In genomic region chr11:9613830-9614762, GRCh38 we compare ENCODE assay signal across 8 cellular contexts. TPM values are rescaled to one million over a fixed set of nuclear protein-coding genes. Genes with fewer than 3 reads are reported as not detected.
DNase-seq lines count a peak whose midpoint lies in the region; ATAC-seq and TF ChIP-seq lines count a peak whose summit lies in the region.

No MANE protein-coding gene starts in this region.

- TF ChIP-seq CTCF in Peyer's patch (IDR thresholded peaks at IDR 0.05) = peak; percentile 58 to 94 (median 88)
- TF ChIP-seq CTCF in fibroblast of lung (conservative IDR thresholded peaks at IDR 0.05 in 1 of 2, IDR thresholded peaks at IDR 0.05 in 1 of 2; ENCODE audit: low read depth in 1 of 2, low read length in 2 of 2) = peak; percentile 59 to 70

- H3K4me2 ChIP-seq in fibroblast of lung (ENCODE audit: extremely low read depth, insufficient read depth, low read length) = peak overlapping the region; percentile 90

- H3K36me3 Mint-ChIP-seq in naive thymus-derived CD8-positive, alpha-beta T cell = no peaks in the 10 kb centered on the region
- peaks cover 9 to 28% of the 10 kb centered on the region in 2 donors for H3K36me3 Mint-ChIP-seq in stimulated activated naive B cell treated with anti-CD40 and anti-IgM and Interleukin-4, amounts not matched to agents 10 μg/mL and 1 μg/mL and 100 μg/mL, for 72 hours

- DNase-seq in DMS 273 treated with DMSO at 0.1 percent for 48 hours (lab: John Stamatoyannopoulos, UW) (peak; percentile 40), HS-27A (ENCODE audit: low read depth) (peak; percentile 81), Peyer's patch (peak; percentile 89 to 95 (median 93)), fibroblast of lung (ENCODE audit: low read depth in 2 of 2) (peak; percentile 73 to 79)
- DNase-seq in activated T-helper 1 cell treated with anti-CD3 and anti-CD28 coated beads, Interleukin-2, amount 50 U/mL, for 16 hours (ENCODE audit: low read depth in 1 of 2, low spot score in 1 of 2) = peak; percentile 74 to 88
- peak; percentile 79 to 91 (median 84) for DNase-seq in naive thymus-derived CD8-positive, alpha-beta T cell
- peak; percentile 99 for DNase-seq in stimulated activated naive B cell treated with anti-CD40 and anti-IgM and Interleukin-4, amounts not matched to agents 10 μg/mL and 1 μg/mL and 100 μg/mL, for 72 hours

- ATAC-seq in GM21360 (IDR thresholded peaks at IDR 0.05; ENCODE audit: unreplicated experiment) = peak; percentile 72
- peak; percentile 84 to 87 for ATAC-seq in naive thymus-derived CD8-positive, alpha-beta T cell
- ATAC-seq in stimulated activated naive B cell treated with anti-CD40 and anti-IgM and Interleukin-4, amounts not matched to agents 10 μg/mL and 1 μg/mL and 100 μg/mL, for 72 hours (replicated peaks) = peak; percentile 66 to 74

- no peaks in the 10 kb centered on the region for H4K20me1 ChIP-seq in fibroblast of lung (ENCODE audit: control insufficient read depth, extremely low read depth, insufficient read depth, low read length)

- peak overlapping the region; percentile 92 for H3K9ac ChIP-seq in fibroblast of lung (ENCODE audit: insufficient read depth, low read length)

- H3K4me3 ChIP-seq in Peyer's patch (peak overlapping the region; percentile 40 to 58 (median 50)), fibroblast of lung (replicated peaks in 1 of 4; ENCODE audit: control extremely low read depth in 1 of 4, insufficient read depth in 1 of 4, low read depth in 3 of 4, low read length in 4 of 4) (peak overlapping the region; percentile 31 to 61 (median 49))

- peak overlapping the region; percentile 92 to 99 (median 96) for H3K4me3 Mint-ChIP-seq in naive thymus-derived CD8-positive, alpha-beta T cell
- peak overlapping the region; percentile 84 to 86 for H3K4me3 Mint-ChIP-seq in stimulated activated naive B cell treated with anti-CD40 and anti-IgM and Interleukin-4, amounts not matched to agents 10 μg/mL and 1 μg/mL and 100 μg/mL, for 72 hours

- H3K27me3 Mint-ChIP-seq in naive thymus-derived CD8-positive, alpha-beta T cell = peaks cover 0 to 4% (median 0%) of the 10 kb centered on the region in 5 donors
- no peaks in the 10 kb centered on the region for H3K27me3 Mint-ChIP-seq in stimulated activated naive B cell treated with anti-CD40 and anti-IgM and Interleukin-4, amounts not matched to agents 10 μg/mL and 1 μg/mL and 100 μg/mL, for 72 hours

- POLR2A ChIA-PET in naive thymus-derived CD8-positive, alpha-beta T cell (lab: Charles Lee) = interaction anchor here (0.7 to 2.1 kb wide), 9 partner anchors 10 to 153 kb away, joined by 3 to 10 read pairs (median 4); partner anchors contain the start of genes WEE1 and ZNF143

- TF ChIP-seq POLR2A in Peyer's patch (IDR thresholded peaks at IDR 0.05) = peak; percentile 8 to 31

- H3K4me1 ChIP-seq in Peyer's patch = peaks cover 0 to 10% (median 2%) of the 10 kb centered on the region in 4 donors
- peaks cover 26% of the 10 kb centered on the region for H3K4me1 ChIP-seq in fibroblast of lung (ENCODE audit: control insufficient read depth, extremely low read depth, insufficient read depth, low read length)

- no peaks in the 10 kb centered on the region for H3K79me2 ChIP-seq in fibroblast of lung (ENCODE audit: control insufficient read depth, insufficient read depth, low read length)

- no peaks in the 10 kb centered on the region for H3K9me3 ChIP-seq in Peyer's patch
- H3K9me3 ChIP-seq in fibroblast of lung (ENCODE audit: control insufficient read depth, insufficient read depth, low read depth, low read length) = no peaks in the 10 kb centered on the region

- H3K27me3 ChIP-seq in Peyer's patch (no peaks in the 10 kb centered on the region), fibroblast of lung (ENCODE audit: control insufficient read depth, insufficient read depth, low read length) (no peaks in the 10 kb centered on the region)

- peak overlapping the region; percentile 90 to 99 (median 95) for H3K27ac Mint-ChIP-seq in naive thymus-derived CD8-positive, alpha-beta T cell
- H3K27ac Mint-ChIP-seq in stimulated activated naive B cell treated with anti-CD40 and anti-IgM and Interleukin-4, amounts not matched to agents 10 μg/mL and 1 μg/mL and 100 μg/mL, for 72 hours = peak overlapping the region; percentile 99

- peak overlapping the region; percentile 43 for H2AFZ ChIP-seq in fibroblast of lung (ENCODE audit: low read length)

- peak overlapping the region; percentile 92 to 93 (median 92) for H3K27ac ChIP-seq in Peyer's patch
- H3K27ac ChIP-seq in fibroblast of lung (ENCODE audit: insufficient read depth, low read length) = peak overlapping the region; percentile 100

- peaks cover 14 to 55% (median 20%) of the 10 kb centered on the region in 4 donors for H3K4me1 Mint-ChIP-seq in naive thymus-derived CD8-positive, alpha-beta T cell
- H3K4me1 Mint-ChIP-seq in stimulated activated naive B cell treated with anti-CD40 and anti-IgM and Interleukin-4, amounts not matched to agents 10 μg/mL and 1 μg/mL and 100 μg/mL, for 72 hours = peaks cover 54 to 85% of the 10 kb centered on the region in 2 donors

- H3K36me3 ChIP-seq in Peyer's patch (no peaks in the 10 kb centered on the region), fibroblast of lung (ENCODE audit: control insufficient read depth, insufficient read depth, low read length) (no peaks in the 10 kb centered on the region)

- no peaks in the 10 kb centered on the region for H3K9me3 Mint-ChIP-seq in naive thymus-derived CD8-positive, alpha-beta T cell
- H3K9me3 Mint-ChIP-seq in stimulated activated naive B cell treated with anti-CD40 and anti-IgM and Interleukin-4, amounts not matched to agents 10 μg/mL and 1 μg/mL and 100 μg/mL, for 72 hours = peaks cover 8 to 11% of the 10 kb centered on the region in 2 donors

RNA-seq across cellular contexts. Expression of gene WEE1, which starts 40.6 kb away (rescaled TPM):
- total RNA-seq in Peyer's patch = 10 to 100 TPM; 14.4 to 40.4 (median 26.2) TPM
- total RNA-seq in fibroblast of lung = 24.4 and 55.2 TPM in 2 replicates
- 47.2 and 77.5 TPM in 2 replicates for polyA plus RNA-seq in fibroblast of lung
- 21.4 and 34.6 TPM in 2 replicates for polyA plus RNA-seq in fibroblast of lung (2012)
- polyA minus RNA-seq in fibroblast of lung (ENCODE audit: low replicate concordance) = 4.4 and 8.8 TPM in 2 replicates
- under 1 TPM; 0.55 to 0.99 TPM for total RNA-seq in naive thymus-derived CD8-positive, alpha-beta T cell
- 1 to 10 TPM in 1 of 3 donors, under 1 TPM in 1, not detected in 1; 0.33 to 5.1 TPM for polyA plus RNA-seq in naive thymus-derived CD8-positive, alpha-beta T cell

RNA-seq across cellular contexts. Expression of gene SWAP70, which starts 49.8 kb away (rescaled TPM):
- total RNA-seq in Peyer's patch (10 to 100 TPM; 16.8 to 62.7 (median 26.1) TPM), fibroblast of lung (28.2 and 45.1 TPM in 2 replicates)
- 45.4 and 74.4 TPM in 2 replicates for polyA plus RNA-seq in fibroblast of lung
- polyA plus RNA-seq in fibroblast of lung (2012) = 33.8 and 58.0 TPM in 2 replicates
- 23.5 and 25.1 TPM in 2 replicates for polyA minus RNA-seq in fibroblast of lung (ENCODE audit: low replicate concordance)
- total RNA-seq in naive thymus-derived CD8-positive, alpha-beta T cell = 10 to 100 TPM; 13.1 to 13.7 TPM
- polyA plus RNA-seq in naive thymus-derived CD8-positive, alpha-beta T cell = 1 to 10 TPM; 2.7 to 4.9 (median 4.5) TPM

Comparison
In these comparisons a context has a peak if more than half of its experiments do, and no peak if none do; other contexts are left out.
1. Peak in every context shown above with its lines: DNase-seq, ATAC-seq, H3K4me3 ChIP-seq and H3K27ac ChIP-seq.
2. DNase-seq: peak in every context shown above with its lines; median percentile 99 in stimulated activated naive B cell treated with anti-CD40 and anti-IgM and Interleukin-4, amounts not matched to agents 10 μg/mL and 1 μg/mL and 100 μg/mL, for 72 hours; 93 in Peyer's patch; 84 in naive thymus-derived CD8-positive, alpha-beta T cell; 81 in HS-27A; 81 in activated T-helper 1 cell treated with anti-CD3 and anti-CD28 coated beads, Interleukin-2, amount 50 U/mL, for 16 hours; 76 in fibroblast of lung; 40 in DMS 273 treated with DMSO at 0.1 percent for 48 hours.
3. RNA of gene WEE1, which starts 40.6 kb away (total RNA-seq): 24.4 to 55.2 TPM in fibroblast of lung and 14.4 to 40.4 TPM in Peyer's patch; 0.55 to 0.99 TPM in naive thymus-derived CD8-positive, alpha-beta T cell; every median in the first group is over 4 times any median in the second.